Comparison of ENCODE assay signal across 9 cellular contexts in genomic region chr17:39687101-39687545, GRCh38. TPM values are rescaled to one million over a fixed set of nuclear protein-coding genes. Genes with fewer than 3 reads are reported as not detected.
DNase-seq lines count a peak whose midpoint lies in the region; ATAC-seq and TF ChIP-seq lines count a peak whose summit lies in the region.
"Had no signal": no experiment of that assay in that cellular context is flagged by ENCODE, and none has a peak within 500 bp of the region (broad histone marks: within the 10 kb centered on the region; RNA-seq: fewer than 3 reads in every experiment).

No MANE protein-coding gene starts in this region.

- WGBS in prostate gland, result 59% methylated on average over 6 of the region's 6 CpGs

- no peak for TF ChIP-seq POLR2A in prostate gland (IDR thresholded peaks at IDR 0.05)

- H3K27me3 ChIP-seq in DND-41 (ENCODE audit: insufficient read depth, low read length, poor library complexity), result no peaks in the 10 kb centered on the region
- no peaks in the 10 kb centered on the region for H3K27me3 ChIP-seq in Panc1 (ENCODE audit: control insufficient read depth, insufficient read depth, low read length)
- no peaks in the 10 kb centered on the region for H3K27me3 ChIP-seq in prostate gland (replicated peaks; ENCODE audit: insufficient read depth)

- CTCF ChIA-PET in Panc1 (lab: Charles Lee), result no interaction called here

- POLR2A ChIA-PET in Panc1 (lab: Charles Lee), result no interaction called here

- no peaks in the 10 kb centered on the region for H3K9me3 ChIP-seq in DND-41 (ENCODE audit: insufficient read depth, low read length, severe bottlenecking)
- H3K9me3 ChIP-seq in Panc1 (ENCODE audit: control insufficient read depth, insufficient read depth, low read depth, low read length), result peaks cover 4% of the 10 kb centered on the region; the same call in 1 of the 2 replicates
- no peaks in the 10 kb centered on the region for H3K9me3 ChIP-seq in prostate gland

- peak overlapping the region; percentile 93 for H3K4me2 ChIP-seq in DND-41 (ENCODE audit: insufficient read depth, low read length)

- no TSS peak for BruUV-seq in Panc1 (replicated peaks; lab: Mats Ljungman, UMichigan)

- no peaks in the 10 kb centered on the region for H3K79me2 ChIP-seq in DND-41 (ENCODE audit: insufficient read depth, low read length)

- no peak for ATAC-seq in DND-41 (ENCODE audit: insufficient read depth, low read depth)
- no peak for ATAC-seq in Panc1
- ATAC-seq in esophagus mucosa, result peak; percentile 68
- ATAC-seq in HG03159 (IDR thresholded peaks at IDR 0.05; ENCODE audit: unreplicated experiment), result no peak

- H3K36me3 ChIP-seq in DND-41 (ENCODE audit: insufficient read depth, low read length) (peaks cover 6% of the 10 kb centered on the region; the same call in 1 of the 2 replicates), Panc1 (ENCODE audit: control insufficient read depth, insufficient read depth, low read length) (no peaks in the 10 kb centered on the region; the same call in 1 of the 2 replicates), prostate gland (no peaks in the 10 kb centered on the region)

- H3K9ac ChIP-seq in DND-41 (ENCODE audit: low read depth, low read length), result peak overlapping the region; percentile 74

- TF ChIP-seq CTCF in DND-41 (IDR thresholded peaks at IDR 0.05; ENCODE audit: borderline replicate concordance, extremely low read depth, low read length, poor library complexity, severe bottlenecking) (no peak), Panc1 (IDR thresholded peaks at IDR 0.05) (no peak), prostate gland (IDR thresholded peaks at IDR 0.05) (no peak)

- in situ Hi-C loops in Panc1 (cut with HindIII; ENCODE audit: low pct_unique_long_range_greater_than_20kb, low sequenced_read_pairs), result no loop called here

- no peaks in the 10 kb centered on the region for H4K20me1 ChIP-seq in DND-41 (ENCODE audit: insufficient read depth, low read length)

- H3K4me3 ChIP-seq in DND-41 (ENCODE audit: low read depth in 1 of 2, low read length in 2 of 2), result peak overlapping the region; percentile 77 to 80; a peak in 3 of 4 replicates
- peak overlapping the region; percentile 56 to 78 for H3K4me3 ChIP-seq in Panc1 (ENCODE audit: low read depth in 2 of 2, low read length in 2 of 2)
- H3K4me3 ChIP-seq in prostate gland, result peak overlapping the region; percentile 62 to 72

- H3K4me1 ChIP-seq in DND-41 (ENCODE audit: insufficient read depth, low read length) (peaks cover 25% of the 10 kb centered on the region), Panc1 (ENCODE audit: control insufficient read depth, insufficient read depth, low read length) (0 out of 2 replicates have a peak, but pooled peaks cover 3% of the 10 kb centered on the region), prostate gland (replicated peaks) (peaks cover 7% of the 10 kb centered on the region)

- H3K27ac ChIP-seq in DND-41 (ENCODE audit: low read length) (peak overlapping the region; percentile 85), Panc1 (ENCODE audit: low read length) (peak overlapping the region; percentile 83), prostate gland (peak overlapping the region; percentile 87 to 93)

- DNase-seq in DND-41 (no peak), Panc1 (ENCODE audit: low read depth, low spot score) (no peak), prostate gland (ENCODE audit: low spot score) (no peak), posterior cingulate gyrus (no peak), GDM1 (lab: John Stamatoyannopoulos, UW) (no peak), NCI-H1092 treated with DMSO at 0.1 percent for 48 hours (lab: John Stamatoyannopoulos, UW) (no peak)

- peak overlapping the region; percentile 67 for H2AFZ ChIP-seq in DND-41 (ENCODE audit: low read depth, low read length)

- intact Hi-C loops in Panc1 (cut with micrococcal nuclease; ENCODE audit: unreplicated experiment) (no loop called here), prostate gland (cut with DNase I) (no loop called here), posterior cingulate gyrus (cut with DNase I) (no loop called here)

RNA-seq across cellular contexts. Expression of gene PGAP3, which starts 0.7 kb away (rescaled TPM):
- total RNA-seq in Panc1 (2021; ENCODE audit: unreplicated experiment) (21.8 TPM), esophagus mucosa (22.4 TPM), prostate gland (10 to 100 TPM; 44.6 to 50.0 TPM)
- 23.8 TPM for polyA plus RNA-seq in Panc1 (2012; ENCODE audit: insufficient read length)

RNA-seq across cellular contexts. Expression of gene ERBB2, which starts 12.7 kb away (rescaled TPM):
- total RNA-seq in Panc1 (2021; ENCODE audit: unreplicated experiment), result 68.6 TPM
- 60.1 TPM for polyA plus RNA-seq in Panc1 (2012; ENCODE audit: insufficient read length)
- 118 TPM for total RNA-seq in esophagus mucosa
- 100 to 1,000 TPM; 112 to 172 TPM for total RNA-seq in prostate gland

RNA-seq across cellular contexts. Expression of gene PNMT, which starts 18.9 kb away (rescaled TPM):
- total RNA-seq in Panc1 (2021; ENCODE audit: unreplicated experiment) (2.4 TPM), esophagus mucosa (1.1 TPM), prostate gland (1 to 10 TPM; 2.7 to 5.8 TPM)
- 4.6 TPM for polyA plus RNA-seq in Panc1 (2012; ENCODE audit: insufficient read length)
- total RNA-seq: T-helper 1 cell treated with Interleukin-12 subunit alpha and Interleukin-12 subunit beta and Interleukin-4 antibody, amounts not matched to agents 30 ng/mL and 1 ng/mL, for 36 hours had no signal

RNA-seq across cellular contexts. Expression of gene TCAP, which starts 22.0 kb away (rescaled TPM):
- total RNA-seq in Panc1 (2021; ENCODE audit: unreplicated experiment) (1.6 TPM), esophagus mucosa (0.40 TPM), prostate gland (10 to 100 TPM in 1 of 2 donors, 1 to 10 TPM in 1; 4.3 to 44.3 TPM)
- polyA plus RNA-seq in Panc1 (2012; ENCODE audit: insufficient read length), result 3.1 TPM

RNA-seq across cellular contexts. Expression of gene MIEN1, which starts 43.2 kb away (rescaled TPM):
- 103 TPM for total RNA-seq in Panc1 (2021; ENCODE audit: unreplicated experiment)
- polyA plus RNA-seq in Panc1 (2012; ENCODE audit: insufficient read length), result 168 TPM
- 44.3 TPM for total RNA-seq in esophagus mucosa
- total RNA-seq in prostate gland, result 100 to 1,000 TPM in 1 of 2 donors, 10 to 100 TPM in 1; 46.5 to 119 TPM
